Comparison of ENCODE assay signal across 19 cellular contexts in genomic region chr12:69519871-69520270, GRCh38.
"Had no signal": no experiment of that assay in that cellular context is flagged by ENCODE, and none has a peak within 500 bp of the region (broad histone marks: within the 10 kb centered on the region; RNA-seq: fewer than 3 reads in every experiment).

No MANE protein-coding gene starts in this region.

- H3K4me3 ChIP-seq: gastroesophageal sphincter, left lung, tibial nerve, uterus had no signal

- H3K27me3 ChIP-seq: gastroesophageal sphincter, left lung, tibial nerve, uterus had no signal

- DNase-seq: activated CD4-positive, alpha-beta memory T cell treated with anti-CD3 and anti-CD28 coated beads, Interleukin-2, amount 10 ng/mL, durations not matched to agents 7 days and 5 days; activated CD4-positive, alpha-beta T cell treated with anti-CD3 and anti-CD28 coated beads for 4 hours; activated effector memory CD4-positive, alpha-beta T cell treated with Interleukin-2 at 50 U/mL for 16 hours; activated naive CD4-positive, alpha-beta T cell treated with anti-CD3 and anti-CD28 coated beads, Interleukin-2, amount 50 U/mL, for 16 hours; activated T-cell treated with anti-CD3 and anti-CD28 coated beads, Interleukin-2, amount 50 U/mL, for 24 hours; cortex of kidney; effector CD4-positive, alpha-beta T cell; islet precursor cell; left lung; posterior cingulate gyrus; retina; stimulated activated CD4-positive, alpha-beta T cell treated with anti-CD3 and anti-CD28 coated beads, Interleukin-15, amount 100 ng/mL, for 24 hours; stimulated activated CD4-positive, alpha-beta T cell treated with anti-CD3 and anti-CD28 coated beads, Interleukin-4, amount 100 ng/mL, for 1 hour; stimulated activated naive CD4-positive, alpha-beta T cell; substantia nigra; uterus had no signal

- H3K36me3 ChIP-seq: gastroesophageal sphincter, left lung, uterus had no signal

- H3K27ac ChIP-seq: gastroesophageal sphincter, left lung, tibial nerve, uterus had no signal

- ATAC-seq: gastroesophageal sphincter; left lung; natural killer cell treated with Interleukin-12 subunit alpha and Interleukin-12 subunit beta and Interleukin-15 and Interleukin-18, amount 100 ng/mL, for 72 hours had no signal
